ENCODE assay signal across 27 cellular contexts in genomic region chr5:88556415-88556814, GRCh38.
DNase-seq lines count a peak whose midpoint lies in the region; ATAC-seq, FAIRE-seq and TF ChIP-seq lines count a peak whose summit lies in the region.
"Had no signal": no experiment of that assay in that cellular context is flagged by ENCODE, and none has a peak within 500 bp of the region (broad histone marks: within the 10 kb centered on the region; RNA-seq: fewer than 3 reads in every experiment).

No MANE protein-coding gene starts in this region.

- WGBS in H1 (ENCODE audit: extremely low coverage in 1 of 2, insufficient coverage in 1 of 2, insufficient read length in 1 of 2, insufficient replicate concordance in 2 of 2, low coverage in 1 of 2, low lambda C conversion rate in 2 of 2, missing lambda C conversion rate in 1 of 2), 2 experiments = 28% methylated on average over 4 of the region's 4 CpGs; no CpG with 5 or more reads in 1 of the 2 experiments

- no peak overlapping the region for H3K4ac ChIP-seq in H1 (replicated peaks; ENCODE audit: insufficient read length, low read depth, low read length)

- RAD21 ChIA-PET in HCT116 (lab: Charles Lee; ENCODE audit: low non-redundant PET in 1 of 2, low total read pairs in 2 of 2, uncharacterized antibody in 2 of 2, unreplicated experiment in 2 of 2) = no interaction called here

- H3K9ac ChIP-seq in HCT116 (ENCODE audit: low read length) (no peak overlapping the region), H1 (replicated peaks in 1 of 4; ENCODE audit: extremely low read depth in 1 of 4, low read depth in 3 of 4, low read length in 3 of 4) (no peak overlapping the region)
- H3K9ac ChIP-seq: BLaER1 had no signal

- no peak overlapping the region for H2AK5ac ChIP-seq in H1 (ENCODE audit: low read depth, low read length)

- no peak overlapping the region for H3K14ac ChIP-seq in H1 (ENCODE audit: insufficient read length)

- H3K27ac ChIP-seq in HCT116 (ENCODE audit: low read depth, low read length) (no peak overlapping the region), H1 (ENCODE audit: low read depth, low read length) (no peak overlapping the region)
- H3K27ac ChIP-seq: ascending aorta, BLaER1, esophagus muscularis mucosa, heart left ventricle, suprapubic skin, upper lobe of right lung, VCaP had no signal

- H3K56ac ChIP-seq in H1 (replicated peaks; ENCODE audit: insufficient read length, low read depth, low read length) = no peak overlapping the region

- no peaks in the 10 kb centered on the region for H3K79me2 ChIP-seq in HCT116 (ENCODE audit: insufficient read depth, low read length)
- no peaks in the 10 kb centered on the region for H3K79me2 ChIP-seq in H1 (ENCODE audit: control insufficient read depth in 1 of 2, insufficient read depth in 2 of 2, low read length in 2 of 2)

- H3K4me1 Mint-ChIP-seq in neural crest cell = peaks cover 33% of the 10 kb centered on the region
- H3K4me1 Mint-ChIP-seq: activated CD4-positive, alpha-beta T cell treated with anti-CD3 and anti-CD28 coated beads, Interleukin-2, amount 10 ng/mL, durations not matched to agents 24 days and 14 days had no signal

- H3K27ac Mint-ChIP-seq in neural crest cell (ENCODE audit: unreplicated experiment) = peak overlapping the region; percentile 73
- H3K27ac Mint-ChIP-seq: activated CD4-positive, alpha-beta T cell treated with anti-CD3 and anti-CD28 coated beads, Interleukin-2, amount 10 ng/mL, durations not matched to agents 24 days and 14 days; activated naive CD8-positive, alpha-beta T cell treated with anti-CD3 and anti-CD28 coated beads for 36 hours; naive thymus-derived CD8-positive, alpha-beta T cell; T-helper 2 cell treated with Interferon-gamma antibody and Interleukin-4, amounts not matched to agents 5 μg/mL and 100 μg/mL, for 36 hours had no signal

- DNase-seq in HCT116 (ENCODE audit: low read depth, low spot score) (no peak), SK-N-DZ (ENCODE audit: low spot score) (peak; percentile 2), H1 (ENCODE audit: low read depth in 1 of 2, low spot score in 2 of 2) (peak in 1 of 2 experiments; percentile 44), neural crest cell (ENCODE audit: low read depth, low spot score) (no peak), MV-4-11 (lab: John Stamatoyannopoulos, UW) (no peak), CD1c-positive myeloid dendritic cell (ENCODE audit: extremely low spot score) (no peak), ureter (ENCODE audit: low spot score) (no peak), globus pallidus (ENCODE audit: low spot score) (no peak)
- DNase-seq: activated CD4-positive, alpha-beta T cell treated with anti-CD3 and anti-CD28 coated beads, Interleukin-2, amount 10 ng/mL, durations not matched to agents 24 days and 14 days; activated naive CD8-positive, alpha-beta T cell treated with anti-CD3 and anti-CD28 coated beads for 36 hours; central memory CD4-positive, alpha-beta T cell; DMS153; foreskin fibroblast; heart left ventricle; naive thymus-derived CD8-positive, alpha-beta T cell; NCI-H2107; NCI-H510A treated with DMSO at 0.1 percent for 48 hours; stimulated activated naive CD4-positive, alpha-beta T cell treated with Interleukin-2 at 50 U/mL for 16 hours; upper lobe of right lung had no signal

- H3K27me3 ChIP-seq in HCT116 (ENCODE audit: insufficient read depth, low read length) = no peaks in the 10 kb centered on the region
- no peaks in the 10 kb centered on the region for H3K27me3 ChIP-seq in H1 (replicated peaks in 1 of 4; ENCODE audit: control insufficient read depth in 3 of 4, extremely low read depth in 1 of 4, insufficient read depth in 3 of 4, low read length in 3 of 4)
- H3K27me3 ChIP-seq: ascending aorta, BLaER1, esophagus muscularis mucosa, heart left ventricle, suprapubic skin, upper lobe of right lung had no signal

- H3K18ac ChIP-seq in H1 (ENCODE audit: extremely low read depth, low read length) = no peak overlapping the region

- H3K36me3 ChIP-seq in HCT116 (ENCODE audit: control insufficient read depth in 1 of 2, insufficient read depth in 2 of 2, low read length in 2 of 2) = no peaks in the 10 kb centered on the region
- no peaks in the 10 kb centered on the region for H3K36me3 ChIP-seq in H1 (ENCODE audit: control insufficient read depth in 2 of 4, insufficient read depth in 4 of 4, low read length in 3 of 4)
- H3K36me3 ChIP-seq: ascending aorta, BLaER1, esophagus muscularis mucosa, heart left ventricle, suprapubic skin, upper lobe of right lung had no signal

- no peak overlapping the region for H4K91ac ChIP-seq in H1 (replicated peaks; ENCODE audit: insufficient read length, low read length)

- H3K4me3 ChIP-seq in HCT116 (replicated peaks in 1 of 2; ENCODE audit: low read depth in 1 of 2, low read length in 2 of 2) (no peak overlapping the region), H1 (ENCODE audit: extremely low read depth in 1 of 4, insufficient read depth in 2 of 4, low read depth in 3 of 4, low read length in 4 of 4) (no peak overlapping the region)
- H3K4me3 ChIP-seq: ascending aorta, BLaER1, esophagus muscularis mucosa, heart left ventricle, lung, suprapubic skin, upper lobe of right lung had no signal

- no TSS peak for BruUV-seq in HCT116 (replicated peaks; lab: Mats Ljungman, UMichigan)

- H2BK12ac ChIP-seq in H1 (ENCODE audit: low read depth, low read length) = no peak overlapping the region

- no peak for TF ChIP-seq EP300 in H1 (IDR thresholded peaks at IDR 0.05; ENCODE audit: borderline replicate concordance in 1 of 2, low read depth in 2 of 2, low read length in 2 of 2)

- H3K23ac ChIP-seq in H1 (ENCODE audit: insufficient read length) = no peak overlapping the region

- no peaks in the 10 kb centered on the region for H3K9me3 ChIP-seq in HCT116 (ENCODE audit: control insufficient read depth in 1 of 2, insufficient read depth in 1 of 2, low read depth in 1 of 2, low read length in 2 of 2)
- H3K9me3 ChIP-seq in H1 (ENCODE audit: insufficient read depth in 2 of 2, low read depth in 1 of 2, low read length in 1 of 2) = no peaks in the 10 kb centered on the region
- H3K9me3 ChIP-seq: ascending aorta, BLaER1, esophagus muscularis mucosa, heart left ventricle, suprapubic skin, upper lobe of right lung had no signal

- no peaks in the 10 kb centered on the region for H3K4me1 ChIP-seq in HCT116 (ENCODE audit: control insufficient read depth in 1 of 2, insufficient read depth in 2 of 2, low read length in 2 of 2)
- H3K4me1 ChIP-seq in H1 (replicated peaks in 1 of 4; ENCODE audit: control insufficient read depth in 3 of 4, insufficient read depth in 4 of 4, low read length in 3 of 4) = peaks cover 0 to 2% (median 0%) of the 10 kb centered on the region in 4 experiments; a peak in 2 of 7 replicates
- H3K4me1 ChIP-seq: ascending aorta, esophagus muscularis mucosa, heart left ventricle, suprapubic skin, upper lobe of right lung had no signal

- TF ChIP-seq POLR2A in HCT116 (IDR thresholded peaks at IDR 0.05; ENCODE audit: borderline replicate concordance, extremely low read depth, insufficient read depth, insufficient read length) (no peak), H1 (IDR thresholded peaks at IDR 0.05; ENCODE audit: control extremely low read depth in 1 of 2, low read depth in 2 of 2, low read length in 2 of 2) (no peak)

- no peaks in the 10 kb centered on the region for H3K27me3 Mint-ChIP-seq in neural crest cell (ENCODE audit: low read depth)

- intact Hi-C loops in HCT116 (cut with micrococcal nuclease) = no loop called here

- no peak overlapping the region for H3K4me3 Mint-ChIP-seq in neural crest cell
- H3K4me3 Mint-ChIP-seq: activated CD4-positive, alpha-beta T cell treated with anti-CD3 and anti-CD28 coated beads, Interleukin-2, amount 10 ng/mL, durations not matched to agents 24 days and 14 days; activated naive CD8-positive, alpha-beta T cell treated with anti-CD3 and anti-CD28 coated beads for 36 hours; naive thymus-derived CD8-positive, alpha-beta T cell; T-helper 2 cell treated with Interferon-gamma antibody and Interleukin-4, amounts not matched to agents 5 μg/mL and 100 μg/mL, for 36 hours had no signal

- CTCF ChIA-PET in HCT116 (lab: Charles Lee) (interaction anchor here (0.6 kb wide), 1 partner anchor 272 kb away, joined by 3 read pairs; no protein-coding TSS in a partner anchor), H1 (lab: Charles Lee; ENCODE audit: partially characterized antibody) (no interaction called here)

- peak; percentile 19 for FAIRE-seq in H1 (lab: Jason Lieb, UNC)
- FAIRE-seq: endometrium had no signal

- no peak overlapping the region for H4K5ac ChIP-seq in H1 (ENCODE audit: insufficient read length, low read depth, low read length)

- H2BK15ac ChIP-seq in H1 (ENCODE audit: low read length) = no peak overlapping the region

- no peak overlapping the region for H2BK20ac ChIP-seq in H1 (ENCODE audit: low read length)

- TF ChIP-seq RAD21 in HCT116 (IDR thresholded peaks at IDR 0.05; ENCODE audit: low read depth) (no peak), H1 (IDR thresholded peaks at IDR 0.05 in 1 of 2, conservative IDR thresholded peaks at IDR 0.05 in 1 of 2; ENCODE audit: low read depth in 2 of 2, low read length in 2 of 2) (no peak)

- H3K4me2 ChIP-seq in HCT116 (ENCODE audit: low read length) = no peak overlapping the region
- H3K4me2 ChIP-seq in H1 (ENCODE audit: insufficient read depth in 1 of 2, low read depth in 2 of 2, low read length in 2 of 2) = no peak overlapping the region

- ATAC-seq in HCT116 = no peak
- ATAC-seq: heart left ventricle; naive thymus-derived CD8-positive, alpha-beta T cell; upper lobe of right lung had no signal

- H3K9me3 Mint-ChIP-seq in neural crest cell = no peaks in the 10 kb centered on the region
- H3K9me3 Mint-ChIP-seq: activated CD4-positive, alpha-beta T cell treated with anti-CD3 and anti-CD28 coated beads, Interleukin-2, amount 10 ng/mL, durations not matched to agents 24 days and 14 days; activated naive CD8-positive, alpha-beta T cell treated with anti-CD3 and anti-CD28 coated beads for 36 hours; naive thymus-derived CD8-positive, alpha-beta T cell; T-helper 2 cell treated with Interferon-gamma antibody and Interleukin-4, amounts not matched to agents 5 μg/mL and 100 μg/mL, for 36 hours had no signal

- POLR2A ChIA-PET in HCT116 (lab: Charles Lee) = no interaction called here
- POLR2A ChIA-PET in H1 (lab: Charles Lee; ENCODE audit: partially characterized antibody) = interaction anchor here (0.6 kb wide), 1 partner anchor 27 kb away, joined by 3 read pairs; no protein-coding TSS in a partner anchor

- TF ChIP-seq CTCF in HCT116 (IDR thresholded peaks at IDR 0.05 in 2 of 3, conservative IDR thresholded peaks at IDR 0.05 in 1 of 3; ENCODE audit: borderline replicate concordance in 1 of 3, insufficient read depth in 1 of 3, low read depth in 2 of 3, low read length in 2 of 3) (no peak), H1 (IDR thresholded peaks at IDR 0.05; ENCODE audit: control extremely low read depth in 1 of 3, insufficient read depth in 1 of 3, low read depth in 1 of 3, low read length in 3 of 3) (no peak), neural crest cell (conservative IDR thresholded peaks at IDR 0.05) (no peak)

- H3K79me1 ChIP-seq in H1 (ENCODE audit: low read depth, low read length) = no peaks in the 10 kb centered on the region

- H4K20me1 ChIP-seq in HCT116 (ENCODE audit: insufficient read depth) (no peaks in the 10 kb centered on the region), H1 (replicated peaks in 1 of 2; ENCODE audit: control insufficient read depth in 1 of 2, insufficient read depth in 2 of 2, low read length in 2 of 2) (no peaks in the 10 kb centered on the region)
- H4K20me1 ChIP-seq: BLaER1 had no signal

- H3K36me3 Mint-ChIP-seq in neural crest cell (ENCODE audit: low read depth) = no peaks in the 10 kb centered on the region
- H3K36me3 Mint-ChIP-seq: activated naive CD8-positive, alpha-beta T cell treated with anti-CD3 and anti-CD28 coated beads for 36 hours; naive thymus-derived CD8-positive, alpha-beta T cell had no signal

- peak overlapping the region; percentile 20 for H2AFZ ChIP-seq in HCT116 (ENCODE audit: low read depth, low read length, poor library complexity, severe bottlenecking)
- H2AFZ ChIP-seq in H1 (ENCODE audit: low read length) = no peak overlapping the region

- no peak overlapping the region for H2BK120ac ChIP-seq in H1 (replicated peaks; ENCODE audit: low read depth, low read length)

- no peak overlapping the region for H4K8ac ChIP-seq in H1 (ENCODE audit: extremely low read depth, insufficient read depth, low read length)

- no peaks in the 10 kb centered on the region for H3K9me2 ChIP-seq in HCT116 (ENCODE audit: insufficient read depth)

- H3K23me2 ChIP-seq in H1 (ENCODE audit: low read depth, low read length) = no peaks in the 10 kb centered on the region

- no peak overlapping the region for H2BK5ac ChIP-seq in H1 (ENCODE audit: low read depth, low read length)
